In genomic region chr5:80186634-80187033, GRCh38 we compare ENCODE assay signal across 1 cellular context.
TF ChIP-seq lines count a peak whose summit lies in the region.

No MANE protein-coding gene starts in this region.

TF ChIP-seq in WTC11, 78 proteins besides CTCF, POLR2A, EP300 and RAD21 (continued from another document):
- TF ChIP-seq PRDM15 (CRISPR knock-in tag; IDR thresholded peaks at IDR 0.05) (no peak), RELA (CRISPR knock-in tag; IDR thresholded peaks at IDR 0.05; ENCODE audit: borderline replicate concordance) (no peak), ATF2 (CRISPR knock-in tag; IDR thresholded peaks at IDR 0.05; ENCODE audit: borderline replicate concordance, low read depth) (no peak)
